37 cellular contexts compared by ENCODE assay signal in the genomic region with DNA sequence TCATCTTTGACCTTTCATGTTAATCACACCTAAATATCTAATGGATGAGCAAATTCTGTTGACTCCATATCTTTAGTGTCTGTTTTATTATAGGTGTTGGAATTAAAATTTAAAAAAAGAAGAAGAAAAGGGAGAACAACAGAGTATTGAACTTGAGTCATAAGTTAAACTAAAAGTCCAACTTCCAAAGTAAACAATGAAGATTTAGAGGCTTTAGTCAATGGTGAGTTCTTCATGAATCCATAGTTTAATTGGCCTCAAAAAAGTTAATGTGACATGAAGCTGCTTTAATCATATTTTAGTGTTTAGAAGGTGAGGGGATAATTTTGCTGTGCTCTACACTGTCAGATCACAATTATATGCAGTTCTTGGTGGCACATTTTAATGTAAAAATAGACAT.
DNase-seq lines count a peak whose midpoint lies in the region; ATAC-seq, FAIRE-seq and TF ChIP-seq lines count a peak whose summit lies in the region.
"Had no signal": no experiment of that assay in that cellular context is flagged by ENCODE, and none has a peak within 500 bp of the region (broad histone marks: within the 10 kb centered on the region; RNA-seq: fewer than 3 reads in every experiment).

No MANE protein-coding gene starts in this region.

- H4K20me1 ChIP-seq in HepG2 (ENCODE audit: insufficient read depth, low read length) (no peaks in the 10 kb centered on the region), GM23338 (replicated peaks; ENCODE audit: insufficient read depth) (no peaks in the 10 kb centered on the region), smooth muscle cell (ENCODE audit: low read depth) (no peaks in the 10 kb centered on the region)
- H4K20me1 ChIP-seq: BLaER1; BLaER1 treated with 17β-estradiol and CSF1 and Interleukin-3, amounts not matched to agents 10 nM and 100 nM had no signal

- no peak for FAIRE-seq in HepG2 (lab: Jason Lieb, UNC)
- FAIRE-seq: A204.1, A549, D721Med had no signal

- H3K79me2 ChIP-seq in HepG2 (ENCODE audit: insufficient read depth, low read length) (no peaks in the 10 kb centered on the region), GM23338 (replicated peaks; ENCODE audit: insufficient read depth) (no peaks in the 10 kb centered on the region), smooth muscle cell (ENCODE audit: low read depth) (no peaks in the 10 kb centered on the region)

- no peaks in the 10 kb centered on the region for H3K9me2 ChIP-seq in GM23338 (ENCODE audit: insufficient read depth)

- H3K4me1 ChIP-seq in liver (ENCODE audit: control insufficient read depth in 4 of 4, insufficient read depth in 4 of 4, low read length in 3 of 4) (no peaks in the 10 kb centered on the region), HepG2 (ENCODE audit: insufficient read depth, low read length) (no peaks in the 10 kb centered on the region), GM23338 (ENCODE audit: insufficient read depth) (peaks cover 6% of the 10 kb centered on the region), smooth muscle cell (ENCODE audit: low read depth) (peaks cover 6% of the 10 kb centered on the region), Peyer's patch (no peaks in the 10 kb centered on the region)
- H3K4me1 ChIP-seq: A549, BE2C, Caco-2 had no signal

- H3K27ac ChIP-seq in liver (ENCODE audit: low read depth in 1 of 2, low read length in 2 of 2), result no peak overlapping the region
- H3K27ac ChIP-seq in HepG2 (ENCODE audit: extremely low read length, insufficient read depth, low read length), result no peak overlapping the region
- H3K27ac ChIP-seq in GM23338 (ENCODE audit: low read depth), result no peak overlapping the region
- H3K27ac ChIP-seq in smooth muscle cell (ENCODE audit: low read depth), result peak overlapping the region; percentile 48
- no peak overlapping the region for H3K27ac ChIP-seq in Peyer's patch
- H3K27ac ChIP-seq: 22Rv1; A549; BLaER1; BLaER1 treated with 17β-estradiol and CSF1 and Interleukin-3, amounts not matched to agents 10 nM and 100 nM; C4-2B had no signal

- H3K27ac Mint-ChIP-seq in GM23338, result no peak overlapping the region
- H3K27ac Mint-ChIP-seq in nephron progenitor cell, result peak overlapping the region; percentile 7
- H3K27ac Mint-ChIP-seq: B cell; CD14-positive monocyte; CD4-positive, alpha-beta memory T cell; CD4-positive, alpha-beta T cell; CD4-positive, CD25-positive, alpha-beta regulatory T cell; CD8-positive, alpha-beta memory T cell; CD8-positive, alpha-beta T cell had no signal

- TF ChIP-seq CTCF in liver (IDR thresholded peaks at IDR 0.05; ENCODE audit: low read depth, low read length, missing input control) (no peak), HepG2 (CRISPR knock-in tag; IDR thresholded peaks at IDR 0.05) (no peak), GM23338 (conservative IDR thresholded peaks at IDR 0.05; ENCODE audit: low read depth in 2 of 2) (no peak), nephron progenitor cell (IDR thresholded peaks at IDR 0.05) (no peak), smooth muscle cell (IDR thresholded peaks at IDR 0.05; ENCODE audit: borderline replicate concordance, insufficient read depth, poor library complexity, severe bottlenecking) (no peak), Peyer's patch (IDR thresholded peaks at IDR 0.05) (no peak)

- TF ChIP-seq POLR2A in HepG2 (IDR thresholded peaks at IDR 0.05; ENCODE audit: insufficient read depth in 1 of 2, low read depth in 2 of 2, low read length in 2 of 2) (no peak), Peyer's patch (IDR thresholded peaks at IDR 0.05) (no peak)

- H3K4me3 Mint-ChIP-seq in GM23338 (no peak overlapping the region), nephron progenitor cell (no peak overlapping the region)
- H3K4me3 Mint-ChIP-seq: B cell; CD14-positive monocyte; CD4-positive, alpha-beta memory T cell; CD4-positive, alpha-beta T cell; CD4-positive, CD25-positive, alpha-beta regulatory T cell; CD8-positive, alpha-beta memory T cell; CD8-positive, alpha-beta T cell had no signal

- in situ Hi-C loops in HepG2 (cut with HindIII; ENCODE audit: extremely low pct_ligation_motif_present, low pct_unique_long_range_greater_than_20kb), result no loop called here

- CTCF ChIA-PET in HepG2 (lab: Yijun Ruan, JAX; ENCODE audit: low intra/inter-chr PET ratio, low total read pairs), result no interaction called here

- H3F3A ChIP-seq in GM23338 (replicated peaks; ENCODE audit: low read depth) (no peaks in the 10 kb centered on the region), smooth muscle cell (ENCODE audit: low read depth) (no peaks in the 10 kb centered on the region)

- no peak for ATAC-seq in HepG2
- no peak for ATAC-seq in GM23338
- ATAC-seq in HG02798 (IDR thresholded peaks at IDR 0.05; ENCODE audit: poor library complexity, unreplicated experiment), result no peak
- no peak for ATAC-seq in GM21381 (IDR thresholded peaks at IDR 0.05; ENCODE audit: unreplicated experiment)
- ATAC-seq: A549; CD8-positive, alpha-beta T cell had no signal

- intact Hi-C loops in HepG2 (cut with micrococcal nuclease; ENCODE audit: unreplicated experiment), result no loop called here

- H2AFZ ChIP-seq in HepG2 (ENCODE audit: low read length) (no peak overlapping the region), GM23338 (peak overlapping the region; percentile 80; the same call in 1 of the 2 replicates), smooth muscle cell (ENCODE audit: low read depth) (no peak overlapping the region)

- no peaks in the 10 kb centered on the region for H3K36me3 Mint-ChIP-seq in GM23338 (ENCODE audit: low read depth)
- no peaks in the 10 kb centered on the region for H3K36me3 Mint-ChIP-seq in nephron progenitor cell (ENCODE audit: low read depth)
- H3K36me3 Mint-ChIP-seq: CD14-positive monocyte; CD4-positive, alpha-beta memory T cell; CD4-positive, CD25-positive, alpha-beta regulatory T cell; CD8-positive, alpha-beta memory T cell; CD8-positive, alpha-beta T cell had no signal

- POLR2A ChIA-PET in HepG2 (lab: Yijun Ruan, JAX), result no interaction called here

- H3K4me1 Mint-ChIP-seq in GM23338, result peaks cover 14% of the 10 kb centered on the region
- peaks cover 20% of the 10 kb centered on the region for H3K4me1 Mint-ChIP-seq in nephron progenitor cell
- H3K4me1 Mint-ChIP-seq: B cell; CD14-positive monocyte; CD4-positive, alpha-beta memory T cell; CD4-positive, CD25-positive, alpha-beta regulatory T cell; CD8-positive, alpha-beta memory T cell had no signal

- no peaks in the 10 kb centered on the region for H3K36me3 ChIP-seq in liver (ENCODE audit: control insufficient read depth in 4 of 4, insufficient read depth in 3 of 4, low read depth in 1 of 4, low read length in 3 of 4)
- no peaks in the 10 kb centered on the region for H3K36me3 ChIP-seq in HepG2 (replicated peaks in 1 of 2; ENCODE audit: control insufficient read depth in 1 of 2, insufficient read depth in 2 of 2, low read length in 2 of 2)
- H3K36me3 ChIP-seq in GM23338 (ENCODE audit: insufficient read depth), result no peaks in the 10 kb centered on the region
- no peaks in the 10 kb centered on the region for H3K36me3 ChIP-seq in smooth muscle cell (ENCODE audit: low read depth)
- H3K36me3 ChIP-seq in Peyer's patch, result no peaks in the 10 kb centered on the region
- H3K36me3 ChIP-seq: BE2C; BLaER1; BLaER1 treated with 17β-estradiol and CSF1 and Interleukin-3, amounts not matched to agents 10 nM and 100 nM had no signal

- H3K9me3 ChIP-seq in liver (ENCODE audit: control insufficient read depth in 4 of 4, low read length in 3 of 4) (no peaks in the 10 kb centered on the region), HepG2 (ENCODE audit: low read length) (no peaks in the 10 kb centered on the region), smooth muscle cell (replicated peaks; ENCODE audit: low read depth) (no peaks in the 10 kb centered on the region), Peyer's patch (no peaks in the 10 kb centered on the region)
- H3K9me3 ChIP-seq: A549, BE2C, Caco-2 had no signal

- no peaks in the 10 kb centered on the region for H3K27me3 ChIP-seq in liver (ENCODE audit: control insufficient read depth in 4 of 4, insufficient read depth in 4 of 4, low read length in 3 of 4)
- H3K27me3 ChIP-seq in HepG2 (ENCODE audit: control insufficient read depth in 1 of 2, insufficient read depth in 2 of 2, low read length in 2 of 2), result no peaks in the 10 kb centered on the region
- H3K27me3 ChIP-seq in GM23338 (ENCODE audit: insufficient read depth), result no peaks in the 10 kb centered on the region
- no peaks in the 10 kb centered on the region for H3K27me3 ChIP-seq in smooth muscle cell (ENCODE audit: low read depth)
- no peaks in the 10 kb centered on the region for H3K27me3 ChIP-seq in Peyer's patch
- H3K27me3 ChIP-seq: BE2C; BLaER1; BLaER1 treated with 17β-estradiol and CSF1 and Interleukin-3, amounts not matched to agents 10 nM and 100 nM had no signal

- H3K27me3 Mint-ChIP-seq in GM23338 (ENCODE audit: insufficient read depth, low read depth, poor library complexity), result peaks cover 2% of the 10 kb centered on the region
- no peaks in the 10 kb centered on the region for H3K27me3 Mint-ChIP-seq in nephron progenitor cell (ENCODE audit: low read depth, poor library complexity)
- H3K27me3 Mint-ChIP-seq: B cell had no signal

- no TSS peak for BruUV-seq in HepG2 (replicated peaks; lab: Mats Ljungman, UMichigan)

- DNase-seq in HepG2 (ENCODE audit: low spot score) (no peak), GM23338 (ENCODE audit: low spot score) (no peak), nephron progenitor cell (no peak), smooth muscle cell (lab: John Stamatoyannopoulos, UW; ENCODE audit: unreplicated experiment) (no peak), Peyer's patch (no peak)
- DNase-seq: 8988T; ACHN; AML-193; BE2C; C1 segment of cervical spinal cord; Caco-2; Calu3; CD4-positive, alpha-beta memory T cell; CD4-positive, alpha-beta T cell; CD4-positive, CD25-positive, alpha-beta regulatory T cell; CD8-positive, alpha-beta memory T cell; CD8-positive, alpha-beta T cell; COR-L47; DMS 273 treated with DMSO at 0.1 percent for 48 hours; DMS153; DMS53; DMS79; DMS79 treated with DMSO at 0.1 percent for 48 hours; DND-41; EL had no signal

- H3K4me3 ChIP-seq in liver (ENCODE audit: low read depth in 1 of 3, low read length in 3 of 3) (no peak overlapping the region), HepG2 (replicated peaks in 1 of 3; ENCODE audit: insufficient read depth in 1 of 3, low read depth in 2 of 3, low read length in 3 of 3) (no peak overlapping the region), GM23338 (no peak overlapping the region), smooth muscle cell (no peak overlapping the region), Peyer's patch (no peak overlapping the region)
- H3K4me3 ChIP-seq: A549; BLaER1; BLaER1 treated with 17β-estradiol and CSF1 and Interleukin-3, amounts not matched to agents 10 nM and 100 nM had no signal

- H3K9ac ChIP-seq in liver (ENCODE audit: low read depth in 1 of 2, low read length in 2 of 2), result no peak overlapping the region
- H3K9ac ChIP-seq in HepG2 (ENCODE audit: insufficient read depth, low read depth, low read length), result no peak overlapping the region
- H3K9ac ChIP-seq in smooth muscle cell (ENCODE audit: low read depth), result no peak overlapping the region
- H3K9ac ChIP-seq: BLaER1; BLaER1 treated with 17β-estradiol and CSF1 and Interleukin-3, amounts not matched to agents 10 nM and 100 nM had no signal

- H3K9me3 Mint-ChIP-seq in GM23338, result no peaks in the 10 kb centered on the region
- peaks cover 3% of the 10 kb centered on the region for H3K9me3 Mint-ChIP-seq in nephron progenitor cell
- H3K9me3 Mint-ChIP-seq: CD4-positive, alpha-beta memory T cell; CD4-positive, alpha-beta T cell; CD8-positive, alpha-beta memory T cell; CD8-positive, alpha-beta T cell had no signal

- TF ChIP-seq EP300 in HepG2 (IDR thresholded peaks at IDR 0.05; ENCODE audit: low read depth in 2 of 2, low read length in 2 of 2), result no peak
- TF ChIP-seq EP300 in HepG2 (CRISPR knock-in tag; IDR thresholded peaks at IDR 0.05; ENCODE audit: borderline replicate concordance), result no peak

- TF ChIP-seq RAD21 in liver (IDR thresholded peaks at IDR 0.05) (no peak), HepG2 (CRISPR knock-in tag; IDR thresholded peaks at IDR 0.05) (no peak)

- H3K4me2 ChIP-seq in HepG2 (ENCODE audit: low read depth, low read length) (no peak overlapping the region), GM23338 (no peak overlapping the region), smooth muscle cell (peak overlapping the region; percentile 45)
- H3K4me2 ChIP-seq: A549; BLaER1; BLaER1 treated with 17β-estradiol and CSF1 and Interleukin-3, amounts not matched to agents 10 nM and 100 nM had no signal
